In the genomic region with DNA sequence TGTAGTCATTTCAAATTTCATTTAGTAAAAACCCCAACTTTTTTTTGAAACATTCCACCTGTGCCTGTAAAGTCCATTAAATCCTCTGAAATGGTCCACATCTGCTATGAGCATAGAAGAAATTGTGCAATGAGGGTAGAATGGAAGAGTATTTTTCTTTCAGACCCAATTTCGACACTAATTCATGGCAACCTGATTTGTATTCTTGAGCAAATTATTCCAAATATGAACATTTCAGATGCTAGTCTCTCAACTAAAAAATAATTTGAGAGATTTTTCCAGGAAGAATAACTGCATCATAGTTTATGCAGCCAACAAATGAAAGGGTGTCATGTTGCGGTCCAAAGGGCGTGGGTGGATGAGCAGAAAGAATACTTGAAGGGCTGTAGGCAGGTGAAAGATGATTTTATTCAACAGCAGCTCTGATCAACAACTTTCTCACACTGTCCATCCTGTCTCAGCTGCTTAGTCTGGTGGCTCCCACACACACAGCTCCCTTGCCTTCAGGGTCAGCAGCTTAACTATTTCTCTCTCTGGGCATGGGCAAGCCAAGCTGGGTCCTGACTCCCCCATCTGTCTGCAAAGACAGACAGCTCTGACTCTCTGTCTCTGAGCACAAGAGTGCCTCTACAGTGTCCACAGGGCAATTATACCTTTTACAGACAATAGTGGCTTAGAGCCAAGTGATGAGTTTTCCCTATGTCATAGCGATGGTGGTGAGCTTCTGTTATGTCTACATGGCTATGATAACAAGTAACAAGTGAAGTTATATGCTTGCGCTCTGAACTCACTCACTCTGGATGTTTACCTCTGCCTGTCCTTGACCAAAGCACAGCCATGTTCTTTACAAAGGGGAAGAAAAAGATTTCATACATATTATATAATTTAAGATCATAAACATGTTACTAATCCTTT, we compare ENCODE assay signal across 11 cellular contexts. TPM values are rescaled to one million over a fixed set of nuclear protein-coding genes. Genes with fewer than 3 reads are reported as not detected.
DNase-seq lines count a peak whose midpoint lies in the region; ATAC-seq, FAIRE-seq and TF ChIP-seq lines count a peak whose summit lies in the region.
"Had no signal": no experiment of that assay in that cellular context is flagged by ENCODE, and none has a peak within 500 bp of the region (broad histone marks: within the 10 kb centered on the region; RNA-seq: fewer than 3 reads in every experiment).

No MANE protein-coding gene starts in this region.

- H3K4me1 ChIP-seq in A549: peaks cover 11% of the 10 kb centered on the region
- peaks cover 11% of the 10 kb centered on the region for H3K4me1 ChIP-seq in mammary epithelial cell (ENCODE audit: insufficient read depth, low read length)
- H3K4me1 ChIP-seq in lower lobe of right lung: no peaks in the 10 kb centered on the region
- H3K4me1 ChIP-seq: BLaER1 had no signal

- TF ChIP-seq POLR2A in A549 (IDR thresholded peaks at IDR 0.05; ENCODE audit: low read length): no peak

- in situ Hi-C loops in mammary epithelial cell (cut with MboI; ENCODE audit: low sequenced_read_pairs in 2 of 2): no loop called here

- H3K27me3 ChIP-seq in mammary epithelial cell (ENCODE audit: insufficient read depth, low read length): no peaks in the 10 kb centered on the region
- H3K27me3 ChIP-seq in lower lobe of right lung (ENCODE audit: low read depth): no peaks in the 10 kb centered on the region
- H3K27me3 ChIP-seq: BLaER1 had no signal

- DNase-seq in A549 (ENCODE audit: low read depth in 1 of 2, low spot score in 1 of 2) (peak in 1 of 2 experiments; percentile 72), HS-5 (ENCODE audit: low read depth) (peak; percentile 34), mammary epithelial cell (peak; percentile 78), lower lobe of right lung (no peak), RPMI8226 (no peak), LoVo (ENCODE audit: low spot score) (no peak)
- DNase-seq: activated T-cell treated with anti-CD3 and anti-CD28 coated beads, Interleukin-2, amount 50 U/mL, for 24 hours had no signal

- ATAC-seq in A549 (peak; percentile 59 to 85; a peak in 5 of 6 replicates), lower lobe of right lung (peak; percentile 52 to 67), GM21825 (IDR thresholded peaks at IDR 0.05; ENCODE audit: unreplicated experiment) (no peak), GM19452 (IDR thresholded peaks at IDR 0.05; ENCODE audit: unreplicated experiment) (no peak)

- POLR2A ChIA-PET in A549 (lab: Yijun Ruan, JAX): interaction anchor here (0.9 kb wide), 1 partner anchor 12 kb away, joined by 7 read pairs; a partner anchor contains a TSS

- peak overlapping the region in 1 of 2 experiments; percentile 23; a peak in 1 of 6 replicates for H3K27ac ChIP-seq in A549
- no peak overlapping the region for H3K27ac ChIP-seq in mammary epithelial cell (ENCODE audit: insufficient read depth, low read depth, low read length)
- no peak overlapping the region for H3K27ac ChIP-seq in lower lobe of right lung
- H3K27ac ChIP-seq: BLaER1 had no signal

- TF ChIP-seq RAD21 in A549 (conservative IDR thresholded peaks at IDR 0.05 in 1 of 2, IDR thresholded peaks at IDR 0.05 in 1 of 2): no peak

- no peaks in the 10 kb centered on the region for H4K20me1 ChIP-seq in mammary epithelial cell (ENCODE audit: insufficient read depth, low read length)
- H4K20me1 ChIP-seq: BLaER1 had no signal

- no peaks in the 10 kb centered on the region for H3K36me3 ChIP-seq in mammary epithelial cell (ENCODE audit: insufficient read depth, low read length)
- H3K36me3 ChIP-seq in lower lobe of right lung: no peaks in the 10 kb centered on the region
- H3K36me3 ChIP-seq: BLaER1 had no signal

- H3K4me3 ChIP-seq in A549 (no peak overlapping the region), mammary epithelial cell (replicated peaks in 1 of 3; ENCODE audit: insufficient read depth in 1 of 3, low read depth in 2 of 3, low read length in 3 of 3) (no peak overlapping the region), lower lobe of right lung (no peak overlapping the region)
- H3K4me3 ChIP-seq: BLaER1 had no signal

- intact Hi-C loops in mammary epithelial cell (cut with micrococcal nuclease): no loop called here
- intact Hi-C loops in lower lobe of right lung (cut with DNase I): no loop called here

- TF ChIP-seq CTCF in A549 (IDR thresholded peaks at IDR 0.05) (no peak), mammary epithelial cell (conservative IDR thresholded peaks at IDR 0.05 in 1 of 2, IDR thresholded peaks at IDR 0.05 in 1 of 2; ENCODE audit: extremely low read depth in 1 of 2, insufficient read depth in 1 of 2, low read depth in 1 of 2, low read length in 2 of 2) (no peak), lower lobe of right lung (IDR thresholded peaks at IDR 0.05) (no peak)

- CTCF ChIA-PET in A549 (lab: Yijun Ruan, JAX) (interaction anchor here (1.1 to 2.5 kb wide), 5 partner anchors 9 to 69 kb away, joined by 3 to 12 read pairs (median 8); a partner anchor contains a TSS), mammary epithelial cell (lab: Charles Lee; ENCODE audit: low non-redundant PET) (no interaction called here)

- H2AFZ ChIP-seq in mammary epithelial cell (ENCODE audit: low read depth, low read length): peak overlapping the region; percentile 36

- no TSS peak for BruUV-seq in mammary epithelial cell (replicated peaks; lab: Mats Ljungman, UMichigan)

- dilution Hi-C loops in mammary epithelial cell (cut with HindIII; ENCODE audit: low sequenced_read_pairs): no loop called here

- H3K4me2 ChIP-seq in A549 (peak overlapping the region; percentile 40), mammary epithelial cell (ENCODE audit: insufficient read depth, low read depth, low read length) (peak overlapping the region; percentile 58)
- H3K4me2 ChIP-seq: BLaER1 had no signal

- H3K9ac ChIP-seq in mammary epithelial cell (ENCODE audit: insufficient read depth, low read length): no peak overlapping the region
- H3K9ac ChIP-seq: BLaER1 had no signal

- FAIRE-seq in A549 (lab: Jason Lieb, UNC): peak; percentile 92
- FAIRE-seq: endothelial cell of umbilical vein had no signal

- TF ChIP-seq EP300 in A549 (IDR thresholded peaks at IDR 0.05): no peak

- H3K79me2 ChIP-seq in mammary epithelial cell (ENCODE audit: insufficient read depth, low read length): peaks cover 8% of the 10 kb centered on the region

- WGBS in A549 (ENCODE audit: missing lambda C conversion rate): 55% methylated on average over 5 of the region's 5 CpGs
- WGBS in mammary epithelial cell (ENCODE audit: low coverage, missing lambda C conversion rate): 8% methylated on average over 5 of the region's 5 CpGs

- H3K9me3 ChIP-seq in A549 (no peaks in the 10 kb centered on the region), mammary epithelial cell (replicated peaks; ENCODE audit: insufficient read depth, low read length) (no peaks in the 10 kb centered on the region), lower lobe of right lung (no peaks in the 10 kb centered on the region)
- H3K9me3 ChIP-seq: BLaER1 had no signal

TF ChIP-seq in A549, 52 proteins besides CTCF, POLR2A, EP300 and RAD21:
- TF ChIP-seq HOXB5 (CRISPR knock-in tag; IDR thresholded peaks at IDR 0.05) (0 out of 2 replicates have a peak, but pooled peaks have one; percentile 56), ZNF302 (CRISPR knock-in tag; IDR thresholded peaks at IDR 0.05) (no peak), HOXB13 (CRISPR knock-in tag; IDR thresholded peaks at IDR 0.05; ENCODE audit: low read depth) (peak; percentile 70; the same call in 1 of the 2 replicates), EHF (CRISPR knock-in tag; IDR thresholded peaks at IDR 0.05) (peak; percentile 89), FOXS1 (CRISPR knock-in tag; IDR thresholded peaks at IDR 0.05) (peak; percentile 54; the same call in 1 of the 2 replicates), TP53 (CRISPR knock-in tag; IDR thresholded peaks at IDR 0.05) (no peak), ZSCAN20 (CRISPR knock-in tag; IDR thresholded peaks at IDR 0.05) (peak; percentile 68; the same call in 1 of the 2 replicates)
- TF ChIP-seq, protein P1, sequence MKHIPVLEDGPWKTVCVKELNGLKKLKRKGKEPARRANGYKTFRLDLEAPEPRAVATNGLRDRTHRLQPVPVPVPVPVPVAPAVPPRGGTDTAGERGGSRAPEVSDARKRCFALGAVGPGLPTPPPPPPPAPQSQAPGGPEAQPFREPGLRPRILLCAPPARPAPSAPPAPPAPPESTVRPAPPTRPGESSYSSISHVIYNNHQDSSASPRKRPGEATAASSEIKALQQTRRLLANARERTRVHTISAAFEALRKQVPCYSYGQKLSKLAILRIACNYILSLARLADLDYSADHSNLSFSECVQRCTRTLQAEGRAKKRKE (CRISPR knock-in tag; IDR thresholded peaks at IDR 0.05; ENCODE audit: low read depth): peak; percentile 73; the same call in 1 of the 2 replicates
TF ChIP-seq in A549: peak in this region for 6.

RNA-seq across cellular contexts. Expression of a gene that starts 11.5 kb away (rescaled TPM):
- polyA plus RNA-seq in A549 (2011; rRNA removed): 49.2 and 51.9 TPM in 2 replicates
- polyA plus RNA-seq in A549 (2012; cell fraction: cytosol; rRNA removed): 2.6 and 3.0 TPM in 2 replicates
- polyA plus RNA-seq in A549 (2012; cell fraction: nucleus; rRNA removed): 3.4 and 4.9 TPM in 2 replicates
- polyA plus RNA-seq in A549 (2017; fragmentation: RNase III; extraction: RNeasy Plus Mini Kit Qiagen cat#74134 plus additional on column Dnase treatment): 5.1 to 6.4 TPM (median 6.0 TPM) in 3 replicates
- 23.6 and 23.8 TPM in 2 replicates for polyA minus RNA-seq in A549 (2011; rRNA and poly(A)+ RNA removed)
- 10 to 100 TPM in 1 of 2 donors, 1 to 10 TPM in 1; 9.2 to 10.9 TPM for total RNA-seq in mammary epithelial cell
- 4.9 TPM for polyA plus RNA-seq in mammary epithelial cell
- polyA minus RNA-seq in mammary epithelial cell: 12.1 TPM
- 13.4 TPM for total RNA-seq in lower lobe of right lung

RNA-seq across cellular contexts. Expression of a gene that starts 21.9 kb away (rescaled TPM):
- polyA plus RNA-seq in A549 (2011; rRNA removed) (5.2 and 6.1 TPM in 2 replicates), A549 (2017; fragmentation: RNase III; extraction: RNeasy Plus Mini Kit Qiagen cat#74134 plus additional on column Dnase treatment) (1.6 to 1.9 TPM (median 1.6 TPM) in 3 replicates), mammary epithelial cell (0.48 TPM)
- polyA plus RNA-seq in A549 (2012; cell fraction: cytosol; rRNA removed): 0.89 and 0.92 TPM in 2 replicates
- polyA plus RNA-seq in A549 (2012; cell fraction: nucleus; rRNA removed): 1.8 TPM in 2 replicates
- polyA minus RNA-seq in A549 (2011; rRNA and poly(A)+ RNA removed): 2.2 and 5.1 TPM in 2 replicates
- total RNA-seq in mammary epithelial cell (1 to 10 TPM; 1.7 to 5.0 TPM), lower lobe of right lung (8.4 TPM)
- 3.3 TPM for polyA minus RNA-seq in mammary epithelial cell

Comparison
In these comparisons a context has a peak if more than half of its experiments do, and no peak if none do; other contexts are left out.
1. ATAC-seq: peak in A549 (2 of 2) and lower lobe of right lung (2 of 2); none in GM21825 (single experiment) and GM19452 (single experiment).
2. DNase-seq: peak in HS-5 (single experiment) and mammary epithelial cell (single experiment); none in lower lobe of right lung (single experiment), RPMI8226 (single experiment) and LoVo (single experiment).